Comparison of ENCODE assay signal across 11 cellular contexts in the genomic region with DNA sequence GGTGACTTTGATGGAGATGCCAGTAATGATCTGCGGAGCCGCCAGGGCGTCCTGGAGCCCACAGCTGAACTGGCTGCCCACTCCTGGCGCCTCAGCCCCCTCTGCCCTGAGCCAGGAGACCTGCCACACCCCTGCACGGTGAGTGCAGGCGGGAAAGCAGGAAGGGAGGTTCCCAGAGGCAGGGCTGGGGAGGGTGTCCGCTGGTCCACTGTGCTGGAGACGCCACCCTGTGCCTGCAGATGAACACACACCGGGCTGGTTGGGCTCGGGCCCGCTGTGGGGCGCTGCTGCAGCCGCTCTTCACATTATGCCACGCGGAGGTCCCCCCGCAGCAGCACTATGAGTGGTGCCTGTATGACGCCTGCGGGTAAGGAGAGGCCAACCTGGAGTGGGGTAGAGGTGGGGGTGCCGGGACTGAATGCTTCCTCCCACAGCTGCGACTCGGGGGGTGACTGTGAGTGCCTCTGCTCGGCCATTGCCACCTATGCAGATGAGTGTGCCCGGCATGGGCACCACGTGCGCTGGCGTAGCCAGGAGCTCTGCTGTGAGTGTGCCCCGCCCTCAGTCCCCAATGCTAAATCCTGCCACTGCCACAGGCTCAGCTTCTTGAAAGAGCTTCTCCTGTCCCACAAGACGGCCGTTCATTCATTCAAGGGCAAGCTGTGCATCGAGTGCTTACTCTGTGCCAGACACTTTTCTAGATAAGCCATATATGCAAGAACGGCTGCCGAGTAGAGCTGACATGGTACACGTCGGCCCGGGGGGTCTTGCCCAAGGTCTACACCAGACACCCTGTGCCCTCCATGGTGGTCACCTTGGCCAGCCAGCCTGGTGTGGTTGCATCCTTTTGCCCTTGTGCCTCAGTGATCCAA. TPM values are rescaled to one million over a fixed set of nuclear protein-coding genes. Genes with fewer than 3 reads are reported as not detected.
DNase-seq lines count a peak whose midpoint lies in the region; ATAC-seq, FAIRE-seq and TF ChIP-seq lines count a peak whose summit lies in the region.
"Had no signal": no experiment of that assay in that cellular context is flagged by ENCODE, and none has a peak within 500 bp of the region (broad histone marks: within the 10 kb centered on the region; RNA-seq: fewer than 3 reads in every experiment).

No MANE protein-coding gene starts in this region.

- H3K56ac ChIP-seq in H1 (replicated peaks; ENCODE audit: insufficient read length, low read depth, low read length), result no peak overlapping the region

- H3K14ac ChIP-seq in H1 (ENCODE audit: insufficient read length), result no peak overlapping the region

- POLR2A ChIA-PET in H1 (lab: Charles Lee; ENCODE audit: partially characterized antibody), result interaction anchor here (0.8 to 1.9 kb wide), 4 partner anchors 9 to 16 kb away, joined by 3 to 6 read pairs (median 4); no protein-coding TSS in a partner anchor
- POLR2A ChIA-PET in GM10248 (lab: Yijun Ruan, JAX), result interaction anchor here (0.6 kb wide), 1 partner anchor 161 kb away, joined by 5 read pairs; no protein-coding TSS in a partner anchor

- no peak overlapping the region for H3K9ac ChIP-seq in H1 (replicated peaks in 1 of 4; ENCODE audit: extremely low read depth in 1 of 4, low read depth in 3 of 4, low read length in 3 of 4)

- H4K5ac ChIP-seq in H1 (ENCODE audit: insufficient read length, low read depth, low read length), result no peak overlapping the region

- peaks cover 2% of the 10 kb centered on the region; the same call in 1 of the 2 replicates for H3K23me2 ChIP-seq in H1 (ENCODE audit: low read depth, low read length)

- FAIRE-seq in H1 (lab: Jason Lieb, UNC), result no peak

- H2AFZ ChIP-seq in H1 (ENCODE audit: low read length), result no peak overlapping the region
- no peak overlapping the region for H2AFZ ChIP-seq in osteoblast (ENCODE audit: low read length)

- H3K36me3 ChIP-seq in H1 (ENCODE audit: control insufficient read depth in 2 of 4, insufficient read depth in 4 of 4, low read length in 3 of 4) (no peaks in the 10 kb centered on the region), osteoblast (ENCODE audit: insufficient read depth, low read length) (no peaks in the 10 kb centered on the region)
- H3K36me3 ChIP-seq: BE2C had no signal

- H2BK20ac ChIP-seq in H1 (ENCODE audit: low read length), result no peak overlapping the region

- no peak overlapping the region for H2BK5ac ChIP-seq in H1 (ENCODE audit: low read depth, low read length)

- TF ChIP-seq EP300 in H1 (IDR thresholded peaks at IDR 0.05; ENCODE audit: borderline replicate concordance in 1 of 2, low read depth in 2 of 2, low read length in 2 of 2), result no peak

- DNase-seq in NCI-H748 (lab: John Stamatoyannopoulos, UW; ENCODE audit: unreplicated experiment) (peak; percentile 74), NCI-H748 treated with DMSO at 0.1 percent for 48 hours (lab: John Stamatoyannopoulos, UW) (no peak), NCI-H345 (lab: John Stamatoyannopoulos, UW) (peak; percentile 63), H1 (ENCODE audit: low read depth in 1 of 2, low spot score in 2 of 2) (peak in 1 of 2 experiments; percentile 72), osteoblast (ENCODE audit: insufficient read length, low spot score, missing footprints) (peak; percentile 89), GM10248 (ENCODE audit: extremely low spot score) (no peak)
- DNase-seq: activated CD8-positive, alpha-beta memory T cell treated with anti-CD3 and anti-CD28 coated beads, Interleukin-2, amount 50 U/mL, for 48 hours; BE2C; effector memory CD4-positive, alpha-beta T cell had no signal

- H3K27ac ChIP-seq in H1 (ENCODE audit: low read depth, low read length) (no peak overlapping the region), osteoblast (ENCODE audit: low read depth, low read length) (no peak overlapping the region)

- H3K4me1 ChIP-seq in H1 (replicated peaks in 1 of 4; ENCODE audit: control insufficient read depth in 3 of 4, insufficient read depth in 4 of 4, low read length in 3 of 4) (peaks cover 0 to 15% (median 6%) of the 10 kb centered on the region in 4 experiments; a peak in 6 of 7 replicates), osteoblast (ENCODE audit: insufficient read depth, low read length) (no peaks in the 10 kb centered on the region)
- H3K4me1 ChIP-seq: BE2C had no signal

- peak overlapping the region; percentile 57; the same call in 1 of the 2 replicates for H2AK5ac ChIP-seq in H1 (ENCODE audit: low read depth, low read length)

- H2BK12ac ChIP-seq in H1 (ENCODE audit: low read depth, low read length), result peak overlapping the region; percentile 9; the same call in 1 of the 2 replicates

- peak overlapping the region in 1 of 2 experiments; percentile 35; a peak in 1 of 4 replicates for H3K4me2 ChIP-seq in H1 (ENCODE audit: insufficient read depth in 1 of 2, low read depth in 2 of 2, low read length in 2 of 2)
- no peak overlapping the region for H3K4me2 ChIP-seq in osteoblast (ENCODE audit: insufficient read depth, low read length)

- H4K8ac ChIP-seq in H1 (ENCODE audit: extremely low read depth, insufficient read depth, low read length), result peak overlapping the region; percentile 28; the same call in 1 of the 2 replicates

- WGBS in H1 (ENCODE audit: extremely low coverage in 1 of 2, insufficient coverage in 1 of 2, insufficient read length in 1 of 2, insufficient replicate concordance in 2 of 2, low coverage in 1 of 2, low lambda C conversion rate in 2 of 2, missing lambda C conversion rate in 1 of 2), 2 experiments, result 56% methylated on average over 35 of the region's 35 CpGs; no CpG with 5 or more reads in 1 of the 2 experiments

- ATAC-seq in HG02981 (IDR thresholded peaks at IDR 0.05; ENCODE audit: unreplicated experiment) (no peak), GM18505 (IDR thresholded peaks at IDR 0.05; ENCODE audit: unreplicated experiment) (no peak)

- TF ChIP-seq POLR2A in H1 (IDR thresholded peaks at IDR 0.05; ENCODE audit: control extremely low read depth in 1 of 2, low read depth in 2 of 2, low read length in 2 of 2) (no peak), GM18505 (IDR thresholded peaks at IDR 0.05; ENCODE audit: borderline replicate concordance, extremely low read depth, insufficient read depth, insufficient read length) (no peak)

- H3K4me3 ChIP-seq in H1 (ENCODE audit: extremely low read depth in 1 of 4, insufficient read depth in 2 of 4, low read depth in 3 of 4, low read length in 4 of 4) (0 out of 8 replicates have a peak overlapping the region, but pooled peaks of 1 of the 4 experiments have one; percentile 21), osteoblast (ENCODE audit: insufficient read depth, low read length) (no peak overlapping the region)

- no peak overlapping the region for H3K18ac ChIP-seq in H1 (ENCODE audit: extremely low read depth, low read length)

- H3K79me1 ChIP-seq in H1 (ENCODE audit: low read depth, low read length), result no peaks in the 10 kb centered on the region

- no peak overlapping the region for H4K91ac ChIP-seq in H1 (replicated peaks; ENCODE audit: insufficient read length, low read length)

- no peak overlapping the region for H2BK120ac ChIP-seq in H1 (replicated peaks; ENCODE audit: low read depth, low read length)

- peak; percentile 36 to 50; a peak in 3 of 4 replicates for TF ChIP-seq RAD21 in H1 (IDR thresholded peaks at IDR 0.05 in 1 of 2, conservative IDR thresholded peaks at IDR 0.05 in 1 of 2; ENCODE audit: low read depth in 2 of 2, low read length in 2 of 2)

- no peak overlapping the region for H3K23ac ChIP-seq in H1 (ENCODE audit: insufficient read length)

- CTCF ChIA-PET in H1 (lab: Charles Lee; ENCODE audit: partially characterized antibody) (interaction anchor here (1.0 to 11.8 kb wide), 12 partner anchors 9 to 73 kb away, joined by 3 to 120 read pairs (median 11); partner anchors contain the start of gene ZNF467), GM10248 (lab: Yijun Ruan, JAX) (interaction anchor here (1.1 kb wide), 1 partner anchor 125 kb away, joined by 3 read pairs; no protein-coding TSS in a partner anchor)

- no peak overlapping the region; the same call in 1 of the 2 replicates for H2BK15ac ChIP-seq in H1 (ENCODE audit: low read length)

- TF ChIP-seq CTCF in H1 (IDR thresholded peaks at IDR 0.05; ENCODE audit: control extremely low read depth in 1 of 3, insufficient read depth in 1 of 3, low read depth in 1 of 3, low read length in 3 of 3) (peak in 2 of 3 experiments; percentile 59 to 82; a peak in 3 of 4 replicates), osteoblast (IDR thresholded peaks at IDR 0.05; ENCODE audit: extremely low read depth, low read depth, low read length) (no peak), GM10248 (IDR thresholded peaks at IDR 0.05; ENCODE audit: control extremely low read depth, extremely low read depth, low read depth, missing control alignments) (no peak)

- peaks cover 8 to 44% (median 35%) of the 10 kb centered on the region in 4 experiments for H3K27me3 ChIP-seq in H1 (replicated peaks in 1 of 4; ENCODE audit: control insufficient read depth in 3 of 4, extremely low read depth in 1 of 4, insufficient read depth in 3 of 4, low read length in 3 of 4)
- H3K27me3 ChIP-seq in osteoblast (ENCODE audit: insufficient read depth, low read length), result peaks cover 4% of the 10 kb centered on the region
- H3K27me3 ChIP-seq: BE2C had no signal

- no peak overlapping the region for H3K4ac ChIP-seq in H1 (replicated peaks; ENCODE audit: insufficient read length, low read depth, low read length)

- H3K9me3 ChIP-seq in H1 (ENCODE audit: insufficient read depth in 2 of 2, low read depth in 1 of 2, low read length in 1 of 2), result no peaks in the 10 kb centered on the region
- no peaks in the 10 kb centered on the region for H3K9me3 ChIP-seq in osteoblast (ENCODE audit: low read depth, low read length)
- H3K9me3 ChIP-seq: BE2C had no signal

- H3K79me2 ChIP-seq in H1 (ENCODE audit: control insufficient read depth in 1 of 2, insufficient read depth in 2 of 2, low read length in 2 of 2), result no peaks in the 10 kb centered on the region
- H3K79me2 ChIP-seq in osteoblast (ENCODE audit: insufficient read depth, low read length), result no peaks in the 10 kb centered on the region

- H4K20me1 ChIP-seq in H1 (replicated peaks in 1 of 2; ENCODE audit: control insufficient read depth in 1 of 2, insufficient read depth in 2 of 2, low read length in 2 of 2) (peaks cover 0 to 2% of the 10 kb centered on the region in 2 experiments), osteoblast (ENCODE audit: insufficient read depth, low read length) (no peaks in the 10 kb centered on the region)

RNA-seq across cellular contexts. Expression of gene ZNF467, which starts 14.3 kb away (rescaled TPM):
- total RNA-seq in H1 (2021; fragmentation: NEBNext Ultra II Directional; extraction: Animal tissue kit (Norgen Biotek cat#: 25700)), result 0.40 and 0.50 TPM in 2 replicates
- 0.51 and 0.89 TPM in 2 replicates for polyA plus RNA-seq in H1 (2011; rRNA removed)
- polyA plus RNA-seq in H1 (2011; cell fraction: cytosol; rRNA removed), result 0.44 TPM
- polyA plus RNA-seq in H1 (2011; cell fraction: nucleus; rRNA removed), result 1.7 TPM
- polyA plus RNA-seq in H1 (2012, experiment 1 of 2), result 0.36 to 0.89 TPM (median 0.75 TPM) in 4 replicates
- polyA plus RNA-seq in H1 (2012, experiment 2 of 2), result 0.35 TPM
- polyA plus RNA-seq in H1 (2013, experiment 1 of 2), result 0.20 TPM
- 0.13 TPM for polyA plus RNA-seq in H1 (2013, experiment 2 of 2)
- 0.05 and 0.13 TPM in 2 replicates for polyA minus RNA-seq in H1 (2011; rRNA and poly(A)+ RNA removed)
- not detected for polyA minus RNA-seq in H1 (2011; cell fraction: cytosol; rRNA and poly(A)+ RNA removed)
- polyA minus RNA-seq in H1 (2011; cell fraction: nucleus; rRNA and poly(A)+ RNA removed), result 0.70 TPM
- total RNA-seq in osteoblast, result not detected in 2 replicates

RNA-seq across cellular contexts. Expression of gene ZNF862, which starts 50.5 kb away (rescaled TPM):
- 2.5 and 3.9 TPM in 2 replicates for total RNA-seq in H1 (2021; fragmentation: NEBNext Ultra II Directional; extraction: Animal tissue kit (Norgen Biotek cat#: 25700))
- polyA plus RNA-seq in H1 (2011; rRNA removed), result 1.8 and 2.8 TPM in 2 replicates
- polyA plus RNA-seq in H1 (2011; cell fraction: cytosol; rRNA removed), result 2.4 TPM
- polyA plus RNA-seq in H1 (2011; cell fraction: nucleus; rRNA removed), result 9.0 TPM
- polyA plus RNA-seq in H1 (2012, experiment 1 of 2), result 1.8 to 3.1 TPM (median 2.4 TPM) in 4 replicates
- polyA plus RNA-seq in H1 (2012, experiment 2 of 2), result 0.62 TPM
- polyA plus RNA-seq in H1 (2013, experiment 1 of 2), result 1.1 TPM
- 1.2 TPM for polyA plus RNA-seq in H1 (2013, experiment 2 of 2)
- polyA minus RNA-seq in H1 (2011; rRNA and poly(A)+ RNA removed), result 4.0 and 5.4 TPM in 2 replicates
- 1.5 TPM for polyA minus RNA-seq in H1 (2011; cell fraction: cytosol; rRNA and poly(A)+ RNA removed)
- 8.9 TPM for polyA minus RNA-seq in H1 (2011; cell fraction: nucleus; rRNA and poly(A)+ RNA removed)
- total RNA-seq in osteoblast, result 8.7 and 12.7 TPM in 2 replicates

Comparison
In these comparisons a context has a peak if more than half of its experiments do, and no peak if none do; other contexts are left out.
1. DNase-seq: peak in NCI-H748 (single experiment), NCI-H345 (single experiment) and osteoblast (single experiment); none in NCI-H748 treated with DMSO at 0.1 percent for 48 hours (single experiment) and GM10248 (single experiment).
2. CTCF ChIP-seq: peak in H1 (2 of 3); none in osteoblast (single experiment) and GM10248 (single experiment).